1 cellular context compared by ENCODE assay signal in genomic region chr20:49046087-49046900, GRCh38.
TF ChIP-seq lines count a peak whose summit lies in the region.

Gene CSE1L, plus strand, starts transcription at chr20:49046312. Its CDS starts 12,152 bp downstream, at chr20:49058464.

TF ChIP-seq in K562, 482 proteins besides CTCF, POLR2A, EP300 and RAD21 (continued from another document and continues in another):
- TF ChIP-seq, protein P1, sequence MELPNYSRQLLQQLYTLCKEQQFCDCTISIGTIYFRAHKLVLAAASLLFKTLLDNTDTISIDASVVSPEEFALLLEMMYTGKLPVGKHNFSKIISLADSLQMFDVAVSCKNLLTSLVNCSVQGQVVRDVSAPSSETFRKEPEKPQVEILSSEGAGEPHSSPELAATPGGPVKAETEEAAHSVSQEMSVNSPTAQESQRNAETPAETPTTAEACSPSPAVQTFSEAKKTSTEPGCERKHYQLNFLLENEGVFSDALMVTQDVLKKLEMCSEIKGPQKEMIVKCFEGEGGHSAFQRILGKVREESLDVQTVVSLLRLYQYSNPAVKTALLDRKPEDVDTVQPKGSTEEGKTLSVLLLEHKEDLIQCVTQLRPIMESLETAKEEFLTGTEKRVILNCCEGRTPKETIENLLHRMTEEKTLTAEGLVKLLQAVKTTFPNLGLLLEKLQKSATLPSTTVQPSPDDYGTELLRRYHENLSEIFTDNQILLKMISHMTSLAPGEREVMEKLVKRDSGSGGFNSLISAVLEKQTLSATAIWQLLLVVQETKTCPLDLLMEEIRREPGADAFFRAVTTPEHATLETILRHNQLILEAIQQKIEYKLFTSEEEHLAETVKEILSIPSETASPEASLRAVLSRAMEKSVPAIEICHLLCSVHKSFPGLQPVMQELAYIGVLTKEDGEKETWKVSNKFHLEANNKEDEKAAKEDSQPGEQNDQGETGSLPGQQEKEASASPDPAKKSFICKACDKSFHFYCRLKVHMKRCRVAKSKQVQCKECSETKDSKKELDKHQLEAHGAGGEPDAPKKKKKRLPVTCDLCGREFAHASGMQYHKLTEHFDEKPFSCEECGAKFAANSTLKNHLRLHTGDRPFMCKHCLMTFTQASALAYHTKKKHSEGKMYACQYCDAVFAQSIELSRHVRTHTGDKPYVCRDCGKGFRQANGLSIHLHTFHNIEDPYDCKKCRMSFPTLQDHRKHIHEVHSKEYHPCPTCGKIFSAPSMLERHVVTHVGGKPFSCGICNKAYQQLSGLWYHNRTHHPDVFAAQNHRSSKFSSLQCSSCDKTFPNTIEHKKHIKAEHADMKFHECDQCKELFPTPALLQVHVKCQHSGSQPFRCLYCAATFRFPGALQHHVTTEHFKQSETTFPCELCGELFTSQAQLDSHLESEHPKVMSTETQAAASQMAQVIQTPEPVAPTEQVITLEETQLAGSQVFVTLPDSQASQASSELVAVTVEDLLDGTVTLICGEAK (IDR thresholded peaks at IDR 0.05), result no peak
- TF ChIP-seq, protein P1 (CRISPR knock-in tag; IDR thresholded peaks at IDR 0.05), result no peak
- peak; percentile 29; the same call in 1 of the 2 replicates for TF ChIP-seq USF1 (CRISPR knock-in tag; IDR thresholded peaks at IDR 0.05)
- TF ChIP-seq ZNF583 (CRISPR knock-in tag; IDR thresholded peaks at IDR 0.05), result no peak
- peak; percentile 83 for TF ChIP-seq MBD2 (IDR thresholded peaks at IDR 0.05; ENCODE audit: borderline replicate concordance, low read depth)
- no peak for TF ChIP-seq ZFP36 (IDR thresholded peaks at IDR 0.05; ENCODE audit: low read depth, low read length, partially characterized antibody)
- TF ChIP-seq NRF1 (conservative IDR thresholded peaks at IDR 0.05 in 1 of 2, IDR thresholded peaks at IDR 0.05 in 1 of 2), result peak; percentile 97
- no peak for TF ChIP-seq ZNF76 (CRISPR knock-in tag; IDR thresholded peaks at IDR 0.05; ENCODE audit: borderline replicate concordance)
- peak; percentile 41; the same call in 1 of the 2 replicates for TF ChIP-seq ZNF511 (CRISPR knock-in tag; IDR thresholded peaks at IDR 0.05)
- no peak for TF ChIP-seq FOXJ2 (tag; IDR thresholded peaks at IDR 0.05)
- no peak for TF ChIP-seq FOXA1 (IDR thresholded peaks at IDR 0.05; ENCODE audit: borderline replicate concordance)
- peak; percentile 99 for TF ChIP-seq SUPT5H (IDR thresholded peaks at IDR 0.05)
- TF ChIP-seq, protein P2, sequence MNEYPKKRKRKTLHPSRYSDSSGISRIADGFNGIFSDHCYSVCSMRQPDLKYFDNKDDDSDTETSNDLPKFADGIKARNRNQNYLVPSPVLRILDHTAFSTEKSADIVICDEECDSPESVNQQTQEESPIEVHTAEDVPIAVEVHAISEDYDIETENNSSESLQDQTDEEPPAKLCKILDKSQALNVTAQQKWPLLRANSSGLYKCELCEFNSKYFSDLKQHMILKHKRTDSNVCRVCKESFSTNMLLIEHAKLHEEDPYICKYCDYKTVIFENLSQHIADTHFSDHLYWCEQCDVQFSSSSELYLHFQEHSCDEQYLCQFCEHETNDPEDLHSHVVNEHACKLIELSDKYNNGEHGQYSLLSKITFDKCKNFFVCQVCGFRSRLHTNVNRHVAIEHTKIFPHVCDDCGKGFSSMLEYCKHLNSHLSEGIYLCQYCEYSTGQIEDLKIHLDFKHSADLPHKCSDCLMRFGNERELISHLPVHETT (CRISPR knock-in tag; conservative IDR thresholded peaks at IDR 0.05 in 1 of 2, IDR thresholded peaks at IDR 0.05 in 1 of 2), result no peak
- TF ChIP-seq CBX2 (IDR thresholded peaks at IDR 0.05; ENCODE audit: insufficient read depth, low read length, poor library complexity, severe bottlenecking), result no peak
- TF ChIP-seq KLF1 (tag; IDR thresholded peaks at IDR 0.05), result no peak
- TF ChIP-seq ZNF23 (CRISPR knock-in tag; IDR thresholded peaks at IDR 0.05), result no peak
- TF ChIP-seq MTA2 (IDR thresholded peaks at IDR 0.05; ENCODE audit: low read depth), result no peak
- no peak for TF ChIP-seq BRF1 (IDR thresholded peaks at IDR 0.05; ENCODE audit: borderline replicate concordance, extremely low read depth, insufficient read length)
- no peak for TF ChIP-seq RBM39 (optimal IDR thresholded peaks at IDR 0.05; ENCODE audit: low read depth, low read length)
- no peak for TF ChIP-seq SMAD2 (IDR thresholded peaks at IDR 0.05; ENCODE audit: low read depth, low read length)
- no peak for TF ChIP-seq STAT5B (CRISPR knock-in tag; IDR thresholded peaks at IDR 0.05)
- 0 out of 2 replicates have a peak, but pooled peaks have one; percentile 23 for TF ChIP-seq LCOR (CRISPR knock-in tag; IDR thresholded peaks at IDR 0.05)
- TF ChIP-seq BRD4 (IDR thresholded peaks at IDR 0.05), result peak; percentile 70; the same call in 1 of the 2 replicates
- no peak for TF ChIP-seq DNMT1 (IDR thresholded peaks at IDR 0.05)
- TF ChIP-seq TCF3 (CRISPR knock-in tag; IDR thresholded peaks at IDR 0.05), result peak; percentile 6; the same call in 1 of the 2 replicates
- TF ChIP-seq NR4A1 (CRISPR knock-in tag; IDR thresholded peaks at IDR 0.05), result 0 out of 2 replicates have a peak, but pooled peaks have one; percentile 9
- TF ChIP-seq NR4A1 (tag; IDR thresholded peaks at IDR 0.05), result 0 out of 2 replicates have a peak, but pooled peaks have one; percentile 8
- TF ChIP-seq MAFK (IDR thresholded peaks at IDR 0.05; ENCODE audit: low read length), result no peak
- no peak for TF ChIP-seq PBX2 (CRISPR knock-in tag; IDR thresholded peaks at IDR 0.05; ENCODE audit: low read depth)
- peak; percentile 76 for TF ChIP-seq PBX2 (tag; conservative IDR thresholded peaks at IDR 0.05; ENCODE audit: low read depth)
- peak; percentile 93 for TF ChIP-seq TAF1 (IDR thresholded peaks at IDR 0.05; ENCODE audit: control insufficient read depth, extremely low read depth, insufficient read depth, low read length, severe bottlenecking)
- TF ChIP-seq SP1 (CRISPR knock-in tag; IDR thresholded peaks at IDR 0.05), result peak; percentile 91
- no peak for TF ChIP-seq TRIM25 (IDR thresholded peaks at IDR 0.05; ENCODE audit: borderline replicate concordance)
- no peak for TF ChIP-seq CBX8 (IDR thresholded peaks at IDR 0.05; ENCODE audit: borderline replicate concordance, extremely low read depth, low read depth, low read length, poor library complexity, severe bottlenecking)
- TF ChIP-seq HDAC1 (IDR thresholded peaks at IDR 0.05), result no peak; a peak in 1 of 4 replicates
- TF ChIP-seq ZNF224 (CRISPR knock-in tag; IDR thresholded peaks at IDR 0.05), result no peak
- TF ChIP-seq ZNF354B (CRISPR knock-in tag; IDR thresholded peaks at IDR 0.05), result no peak
- no peak for TF ChIP-seq BDP1 (IDR thresholded peaks at IDR 0.05; ENCODE audit: insufficient read depth, insufficient read length)
- TF ChIP-seq NONO (IDR thresholded peaks at IDR 0.05; ENCODE audit: low read depth in 2 of 2, low read length in 1 of 2), result peak in 1 of 2 experiments; percentile 43; a peak in 1 of 4 replicates
- peak; percentile 53; the same call in 1 of the 2 replicates for TF ChIP-seq ZZZ3 (IDR thresholded peaks at IDR 0.05)
- no peak for TF ChIP-seq MCM2 (IDR thresholded peaks at IDR 0.05; ENCODE audit: low read depth)
- no peak for TF ChIP-seq ZNF239 (CRISPR knock-in tag; IDR thresholded peaks at IDR 0.05)
- TF ChIP-seq, protein P3, sequence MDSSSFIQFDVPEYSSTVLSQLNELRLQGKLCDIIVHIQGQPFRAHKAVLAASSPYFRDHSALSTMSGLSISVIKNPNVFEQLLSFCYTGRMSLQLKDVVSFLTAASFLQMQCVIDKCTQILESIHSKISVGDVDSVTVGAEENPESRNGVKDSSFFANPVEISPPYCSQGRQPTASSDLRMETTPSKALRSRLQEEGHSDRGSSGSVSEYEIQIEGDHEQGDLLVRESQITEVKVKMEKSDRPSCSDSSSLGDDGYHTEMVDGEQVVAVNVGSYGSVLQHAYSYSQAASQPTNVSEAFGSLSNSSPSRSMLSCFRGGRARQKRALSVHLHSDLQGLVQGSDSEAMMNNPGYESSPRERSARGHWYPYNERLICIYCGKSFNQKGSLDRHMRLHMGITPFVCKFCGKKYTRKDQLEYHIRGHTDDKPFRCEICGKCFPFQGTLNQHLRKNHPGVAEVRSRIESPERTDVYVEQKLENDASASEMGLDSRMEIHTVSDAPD (CRISPR knock-in tag; IDR thresholded peaks at IDR 0.05), result no peak
- peak; percentile 76 for TF ChIP-seq MEIS2 (IDR thresholded peaks at IDR 0.05; ENCODE audit: partially characterized antibody)
- no peak for TF ChIP-seq ZNF512 (tag; IDR thresholded peaks at IDR 0.05)
- TF ChIP-seq GABPA (tag; conservative IDR thresholded peaks at IDR 0.05; ENCODE audit: low read depth), result peak; percentile 68
- TF ChIP-seq JUN (IDR thresholded peaks at IDR 0.05; ENCODE audit: borderline replicate concordance, low read depth, low read length), result no peak
- TF ChIP-seq JUN (CRISPR knock-in tag; IDR thresholded peaks at IDR 0.05; ENCODE audit: borderline replicate concordance), result peak; percentile 30; the same call in 1 of the 2 replicates
